In genomic region chr19:6481541-6482342, GRCh38 we compare ENCODE assay signal across 9 cellular contexts. TPM values are rescaled to one million over a fixed set of nuclear protein-coding genes. Genes with fewer than 3 reads are reported as not detected.
A peak's percentile ranks its signal among the peaks of the same experiment; 100 is the strongest.
DNase-seq lines count a peak whose midpoint lies in the region; ATAC-seq and TF ChIP-seq lines count a peak whose summit lies in the region.
"Had no signal": no experiment of that assay in that cellular context is flagged by ENCODE, and none has a peak within 500 bp of the region (broad histone marks: within the 10 kb centered on the region; RNA-seq: fewer than 3 reads in every experiment).

DENND1C (minus strand) TSS chr19:6481787; CDS start chr19:6481695, 92 bp downstream.

- peak within 1 kb of the TSS; percentile 79 for H3K9ac ChIP-seq in DND-41 (ENCODE audit: low read depth, low read length)

- H3K4me3 ChIP-seq in DND-41 (ENCODE audit: low read depth in 1 of 2, low read length in 2 of 2), result peak within 1 kb of the TSS; percentile 53 to 77; a peak in 3 of 4 replicates
- no peak within 1 kb of the TSS for H3K4me3 ChIP-seq in right cardiac atrium (ENCODE audit: low read length)

- POLR2A ChIA-PET in HEK293T (lab: Yijun Ruan, JAX), result interaction anchor here (0.6 kb wide), 1 partner anchor 9 kb away, joined by 3 read pairs; no protein-coding TSS in a partner anchor

- peaks cover 31% of the 10 kb centered on the region for H3K4me1 Mint-ChIP-seq in activated naive CD4-positive, alpha-beta T cell treated with anti-CD3 and anti-CD28 coated beads for 36 hours (ENCODE audit: low read depth)

- intact Hi-C loops in activated naive CD4-positive, alpha-beta T cell treated with anti-CD3 and anti-CD28 coated beads for 36 hours (cut with micrococcal nuclease), result loop anchor here (1.0 to 5.0 kb wide), 4 partner anchors 19 to 119 kb away; partner anchors contain the start of gene CLPP
- intact Hi-C loops in right cardiac atrium (cut with DNase I), result no loop called here

- peak within 1 kb of the TSS; percentile 95 for H3K4me3 Mint-ChIP-seq in activated naive CD4-positive, alpha-beta T cell treated with anti-CD3 and anti-CD28 coated beads for 36 hours

- H3K9me3 ChIP-seq in DND-41 (ENCODE audit: insufficient read depth, low read length, severe bottlenecking) (no peaks in the 10 kb centered on the region), right cardiac atrium (ENCODE audit: control insufficient read depth, low read length) (no peaks in the 10 kb centered on the region)

- H3K9me3 Mint-ChIP-seq in activated naive CD4-positive, alpha-beta T cell treated with anti-CD3 and anti-CD28 coated beads for 36 hours, result no peaks in the 10 kb centered on the region

- peaks cover 28% of the 10 kb centered on the region for H3K4me1 ChIP-seq in DND-41 (ENCODE audit: insufficient read depth, low read length)
- H3K4me1 ChIP-seq in right cardiac atrium (ENCODE audit: control insufficient read depth, insufficient read depth, low read length), result no peaks in the 10 kb centered on the region

- DNase-seq in DND-41 (peak; percentile 87), HEK293T (ENCODE audit: extremely low spot score) (peak; percentile 60), SHP77 (lab: John Stamatoyannopoulos, UW) (peak; percentile 20 to 24), right cardiac atrium (peak in 2 of 3 donors; percentile 45 to 77), OCI-M1 (lab: John Stamatoyannopoulos, UW) (no peak), NCI-H2107 treated with DMSO at 0.1 percent for 48 hours (lab: John Stamatoyannopoulos, UW; ENCODE audit: unreplicated experiment) (no peak)
- peak; percentile 86 for DNase-seq in activated naive CD4-positive, alpha-beta T cell treated with anti-CD3 and anti-CD28 coated beads for 36 hours
- DNase-seq in stimulated activated CD4-positive, alpha-beta T cell treated with anti-CD3 and anti-CD28 coated beads, Interleukin-2, amount 100 ng/mL, for 48 hours, result peak; percentile 50 to 55

- CTCF ChIA-PET in HEK293T (lab: Yijun Ruan, JAX), result interaction anchor here (0.6 to 1.0 kb wide), 3 partner anchors 28 to 382 kb away, joined by 3 read pairs; no protein-coding TSS in a partner anchor
- CTCF ChIA-PET in activated naive CD4-positive, alpha-beta T cell treated with anti-CD3 and anti-CD28 coated beads for 36 hours (lab: Charles Lee), result interaction anchor here (0.5 to 1.8 kb wide), 9 partner anchors 10 to 382 kb away, joined by 3 to 7 read pairs (median 5); partner anchors contain the start of gene SLC25A23

- peak within 1 kb of the TSS; percentile 75 for H2AFZ ChIP-seq in DND-41 (ENCODE audit: low read depth, low read length)

- H3K27me3 ChIP-seq in DND-41 (ENCODE audit: insufficient read depth, low read length, poor library complexity), result no peaks in the 10 kb centered on the region
- no peaks in the 10 kb centered on the region for H3K27me3 ChIP-seq in right cardiac atrium (ENCODE audit: control insufficient read depth, insufficient read depth)

- H3K79me2 ChIP-seq in DND-41 (ENCODE audit: insufficient read depth, low read length), result peaks cover 20% of the 10 kb centered on the region

- no peaks in the 10 kb centered on the region for H4K20me1 ChIP-seq in DND-41 (ENCODE audit: insufficient read depth, low read length)

- peak within 1 kb of the TSS; percentile 94 for H3K27ac Mint-ChIP-seq in activated naive CD4-positive, alpha-beta T cell treated with anti-CD3 and anti-CD28 coated beads for 36 hours

- peak; percentile 38 for TF ChIP-seq CTCF in DND-41 (IDR thresholded peaks at IDR 0.05; ENCODE audit: borderline replicate concordance, extremely low read depth, low read length, poor library complexity, severe bottlenecking)

- peak; percentile 92 for ATAC-seq in DND-41 (ENCODE audit: insufficient read depth, low read depth)
- ATAC-seq in right cardiac atrium, result peak in 1 of 2 donors; percentile 63

- H3K36me3 Mint-ChIP-seq in activated naive CD4-positive, alpha-beta T cell treated with anti-CD3 and anti-CD28 coated beads for 36 hours (ENCODE audit: low read depth), result peaks cover 5% of the 10 kb centered on the region

- peaks cover 16% of the 10 kb centered on the region for H3K36me3 ChIP-seq in DND-41 (ENCODE audit: insufficient read depth, low read length)

- WGBS in right cardiac atrium, result 29% methylated on average over 24 of the region's 24 CpGs

- peak within 1 kb of the TSS; percentile 92 for H3K27ac ChIP-seq in DND-41 (ENCODE audit: low read length)
- no peak within 1 kb of the TSS for H3K27ac ChIP-seq in right cardiac atrium (ENCODE audit: low read length)

- H3K27me3 Mint-ChIP-seq in activated naive CD4-positive, alpha-beta T cell treated with anti-CD3 and anti-CD28 coated beads for 36 hours (ENCODE audit: low read depth), result no peaks in the 10 kb centered on the region

- peak within 1 kb of the TSS; percentile 88 for H3K4me2 ChIP-seq in DND-41 (ENCODE audit: insufficient read depth, low read length)

TF ChIP-seq in HEK293T, 16 proteins besides CTCF, POLR2A, EP300 and RAD21:
- no peak for TF ChIP-seq FOXA1 (IDR thresholded peaks at IDR 0.05)
- no peak for TF ChIP-seq FOXM1 (IDR thresholded peaks at IDR 0.05; ENCODE audit: borderline replicate concordance)

RNA-seq across cellular contexts. Expression of gene DENND1C, which starts in this region (rescaled TPM):
- total RNA-seq in activated naive CD4-positive, alpha-beta T cell treated with anti-CD3 and anti-CD28 coated beads for 36 hours, result 10 to 100 TPM; 55.7 to 57.9 TPM
- total RNA-seq in right cardiac atrium, result 1 to 10 TPM in 2 of 4 donors, under 1 TPM in 2; 0.54 to 1.9 (median 1.1) TPM
- 0.68 TPM for polyA plus RNA-seq in right cardiac atrium
- total RNA-seq: RPMI7951 had no signal

Comparison
In these comparisons a context has a peak if more than half of its experiments do, and no peak if none do; other contexts are left out.
1. RNA of gene DENND1C (total RNA-seq): 55.7 to 57.9 TPM in activated naive CD4-positive, alpha-beta T cell treated with anti-CD3 and anti-CD28 coated beads for 36 hours; 0.54 to 1.9 TPM in right cardiac atrium; every median in the first group is over 10 times any median in the second.
2. DNase-seq: peak in DND-41 (single experiment), HEK293T (single experiment), SHP77 (2 of 2), activated naive CD4-positive, alpha-beta T cell treated with anti-CD3 and anti-CD28 coated beads for 36 hours (single experiment), right cardiac atrium (2 of 3) and stimulated activated CD4-positive, alpha-beta T cell treated with anti-CD3 and anti-CD28 coated beads, Interleukin-2, amount 100 ng/mL, for 48 hours (2 of 2); none in OCI-M1 (single experiment) and NCI-H2107 treated with DMSO at 0.1 percent for 48 hours (single experiment).